In the genomic region with DNA sequence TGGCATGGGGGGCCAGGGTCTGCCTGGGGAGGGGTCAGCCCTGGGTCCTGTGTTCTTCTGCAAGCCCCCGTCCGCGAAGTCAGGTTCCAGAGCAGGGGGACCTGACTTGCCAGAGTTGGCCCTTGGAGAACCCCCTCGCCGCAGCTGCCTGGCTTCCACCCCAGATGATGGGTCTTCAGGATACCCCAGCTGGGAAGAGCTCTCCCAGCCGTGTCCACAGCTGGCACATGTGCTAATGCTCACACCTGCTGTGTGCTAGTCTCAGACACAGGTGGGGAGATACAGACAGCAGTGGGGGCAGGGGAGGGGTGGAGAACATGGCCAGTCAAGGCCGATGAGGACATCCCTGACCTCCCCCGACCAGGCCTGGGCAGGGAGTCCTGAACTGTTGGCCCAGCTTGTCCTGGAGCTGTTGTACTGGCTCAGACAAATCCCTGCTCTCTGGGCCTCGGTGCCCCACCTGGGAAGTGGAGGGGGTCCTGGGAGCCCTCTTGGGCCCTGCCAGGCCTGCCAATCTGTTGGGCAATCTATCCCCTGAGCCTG, we compare ENCODE assay signal across 1 cellular context.
A peak's percentile ranks its signal among the peaks of the same experiment; 100 is the strongest.
TF ChIP-seq lines count a peak whose summit lies in the region.

No MANE protein-coding gene starts in this region.

TF ChIP-seq in HepG2, 621 proteins besides CTCF, POLR2A, EP300 and RAD21 (continued from another document and continues in another):
- no peak for TF ChIP-seq ZNF407 (CRISPR knock-in tag; IDR thresholded peaks at IDR 0.05; ENCODE audit: not compliant biosample characterization)
- no peak for TF ChIP-seq MAF1 (CRISPR knock-in tag; IDR thresholded peaks at IDR 0.05; ENCODE audit: borderline replicate concordance)
- peak; percentile 41; the same call in 1 of the 2 replicates for TF ChIP-seq RARA (CRISPR knock-in tag; IDR thresholded peaks at IDR 0.05)
- peak; percentile 75; the same call in 1 of the 2 replicates for TF ChIP-seq SP5 (CRISPR knock-in tag; IDR thresholded peaks at IDR 0.05; ENCODE audit: borderline replicate concordance, low read depth)
- TF ChIP-seq NRL (CRISPR knock-in tag; IDR thresholded peaks at IDR 0.05; ENCODE audit: borderline replicate concordance): peak; percentile 28; the same call in 1 of the 2 replicates
- TF ChIP-seq ZNF24 (IDR thresholded peaks at IDR 0.05): no peak
- TF ChIP-seq RCOR2 (CRISPR knock-in tag; IDR thresholded peaks at IDR 0.05): no peak
- no peak for TF ChIP-seq ZSCAN20 (CRISPR knock-in tag; IDR thresholded peaks at IDR 0.05; ENCODE audit: borderline replicate concordance)
- TF ChIP-seq RNF2 (conservative IDR thresholded peaks at IDR 0.05; ENCODE audit: low read depth): no peak
- no peak for TF ChIP-seq TCF7 (IDR thresholded peaks at IDR 0.05; ENCODE audit: low read depth)
- peak; percentile 16; the same call in 1 of the 2 replicates for TF ChIP-seq BCL6 (CRISPR knock-in tag; IDR thresholded peaks at IDR 0.05)
- no peak for TF ChIP-seq ZNF512B (CRISPR knock-in tag; IDR thresholded peaks at IDR 0.05; ENCODE audit: borderline replicate concordance)
- peak; percentile 77 for TF ChIP-seq ZNF121 (CRISPR knock-in tag; IDR thresholded peaks at IDR 0.05)
- no peak for TF ChIP-seq XRCC5 (optimal IDR thresholded peaks at IDR 0.05; ENCODE audit: low read length)
- TF ChIP-seq FOXA1 (IDR thresholded peaks at IDR 0.05): no peak
- no peak for TF ChIP-seq FOXA1 (CRISPR knock-in tag; IDR thresholded peaks at IDR 0.05)
- no peak for TF ChIP-seq NFIB (CRISPR knock-in tag; IDR thresholded peaks at IDR 0.05; ENCODE audit: borderline replicate concordance)
- TF ChIP-seq ZNF749 (CRISPR knock-in tag; IDR thresholded peaks at IDR 0.05; ENCODE audit: borderline replicate concordance): no peak
- TF ChIP-seq MZF1 (CRISPR knock-in tag; IDR thresholded peaks at IDR 0.05; ENCODE audit: borderline replicate concordance): 0 out of 2 replicates have a peak, but pooled peaks have one; percentile 9
- TF ChIP-seq ZNF253 (CRISPR knock-in tag; IDR thresholded peaks at IDR 0.05; ENCODE audit: borderline replicate concordance): no peak
- TF ChIP-seq NCOA1 (CRISPR knock-in tag; IDR thresholded peaks at IDR 0.05): peak; percentile 18; the same call in 1 of the 2 replicates
- TF ChIP-seq ZC3H13 (CRISPR knock-in tag; IDR thresholded peaks at IDR 0.05): no peak
- peak; percentile 67; the same call in 1 of the 2 replicates for TF ChIP-seq ZNF281 (CRISPR knock-in tag; IDR thresholded peaks at IDR 0.05; ENCODE audit: borderline replicate concordance)
- no peak for TF ChIP-seq SCMH1 (CRISPR knock-in tag; IDR thresholded peaks at IDR 0.05; ENCODE audit: borderline replicate concordance)
- no peak for TF ChIP-seq ZFP37 (CRISPR knock-in tag; IDR thresholded peaks at IDR 0.05; ENCODE audit: borderline replicate concordance)
- no peak for TF ChIP-seq FOXO4 (CRISPR knock-in tag; conservative IDR thresholded peaks at IDR 0.05)
- TF ChIP-seq FOSL2 (CRISPR knock-in tag; IDR thresholded peaks at IDR 0.05): no peak
- 0 out of 2 replicates have a peak, but pooled peaks have one; percentile 12 for TF ChIP-seq GATAD2A (CRISPR knock-in tag; IDR thresholded peaks at IDR 0.05)
- TF ChIP-seq CCAR2 (optimal IDR thresholded peaks at IDR 0.05; ENCODE audit: low read depth, low read length): no peak
- no peak for TF ChIP-seq SNRNP70 (IDR thresholded peaks at IDR 0.05; ENCODE audit: low read depth, low read length)
- no peak for TF ChIP-seq BRD4 (CRISPR knock-in tag; IDR thresholded peaks at IDR 0.05)
- TF ChIP-seq ZMYM4 (CRISPR knock-in tag; IDR thresholded peaks at IDR 0.05): no peak
- TF ChIP-seq NR2F6 (IDR thresholded peaks at IDR 0.05): no peak
- TF ChIP-seq NR2F6 (CRISPR knock-in tag; IDR thresholded peaks at IDR 0.05): peak; percentile 17; the same call in 1 of the 2 replicates
- peak; percentile 20; the same call in 1 of the 2 replicates for TF ChIP-seq NCOA2 (CRISPR knock-in tag; IDR thresholded peaks at IDR 0.05)
- TF ChIP-seq, protein P1, sequence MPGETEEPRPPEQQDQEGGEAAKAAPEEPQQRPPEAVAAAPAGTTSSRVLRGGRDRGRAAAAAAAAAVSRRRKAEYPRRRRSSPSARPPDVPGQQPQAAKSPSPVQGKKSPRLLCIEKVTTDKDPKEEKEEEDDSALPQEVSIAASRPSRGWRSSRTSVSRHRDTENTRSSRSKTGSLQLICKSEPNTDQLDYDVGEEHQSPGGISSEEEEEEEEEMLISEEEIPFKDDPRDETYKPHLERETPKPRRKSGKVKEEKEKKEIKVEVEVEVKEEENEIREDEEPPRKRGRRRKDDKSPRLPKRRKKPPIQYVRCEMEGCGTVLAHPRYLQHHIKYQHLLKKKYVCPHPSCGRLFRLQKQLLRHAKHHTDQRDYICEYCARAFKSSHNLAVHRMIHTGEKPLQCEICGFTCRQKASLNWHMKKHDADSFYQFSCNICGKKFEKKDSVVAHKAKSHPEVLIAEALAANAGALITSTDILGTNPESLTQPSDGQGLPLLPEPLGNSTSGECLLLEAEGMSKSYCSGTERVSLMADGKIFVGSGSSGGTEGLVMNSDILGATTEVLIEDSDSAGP (CRISPR knock-in tag; IDR thresholded peaks at IDR 0.05; ENCODE audit: borderline replicate concordance): 0 out of 2 replicates have a peak, but pooled peaks have one; percentile 19
- 0 out of 2 replicates have a peak, but pooled peaks have one; percentile 34 for TF ChIP-seq ZNF710 (CRISPR knock-in tag; IDR thresholded peaks at IDR 0.05; ENCODE audit: borderline replicate concordance)
